8 cellular contexts compared by ENCODE assay signal in genomic region chr1:93681549-93682412, GRCh38. TPM values are rescaled to one million over a fixed set of nuclear protein-coding genes. Genes with fewer than 3 reads are reported as not detected.
A peak's percentile ranks its signal among the peaks of the same experiment; 100 is the strongest.
DNase-seq lines count a peak whose midpoint lies in the region; ATAC-seq and TF ChIP-seq lines count a peak whose summit lies in the region.

Gene BCAR3 (minus strand): TSS chr1:93681837. CDS start chr1:93674930, 6,907 bp downstream.

- intact Hi-C loops in activated CD4-positive, alpha-beta T cell treated with anti-CD3 and anti-CD28 coated beads, Interleukin-2, amount 10 ng/mL, durations not matched to agents 24 days and 14 days (cut with micrococcal nuclease), result loop anchor here (2.0 to 10.0 kb wide), 3 partner anchors 36 to 237 kb away; partner anchors contain the start of gene FNBP1L

- H3K79me2 ChIP-seq in Karpas-422 (ENCODE audit: low read length) (peaks cover 14% of the 10 kb centered on the region; the same call in 1 of the 2 replicates), SU-DHL-6 (ENCODE audit: insufficient read depth, low read length) (no peaks in the 10 kb centered on the region)

- peaks cover 8% of the 10 kb centered on the region for H3K4me1 Mint-ChIP-seq in activated CD4-positive, alpha-beta T cell treated with anti-CD3 and anti-CD28 coated beads, Interleukin-2, amount 10 ng/mL, durations not matched to agents 24 days and 14 days

- peak within 1 kb of the TSS; percentile 65 for H3K27ac ChIP-seq in Karpas-422 (ENCODE audit: low read length)
- no peak within 1 kb of the TSS for H3K27ac ChIP-seq in SU-DHL-6 (ENCODE audit: low read depth, low read length)
- H3K27ac ChIP-seq in thoracic aorta, result peak within 1 kb of the TSS; percentile 83 to 92

- peak within 1 kb of the TSS; percentile 88 for H3K4me2 ChIP-seq in Karpas-422 (ENCODE audit: low read depth, low read length, poor library complexity, severe bottlenecking)
- H3K4me2 ChIP-seq in SU-DHL-6 (ENCODE audit: low read depth, low read length, poor library complexity, severe bottlenecking), result peak within 1 kb of the TSS; percentile 24

- H3K9ac ChIP-seq in Karpas-422 (ENCODE audit: low read length) (peak within 1 kb of the TSS; percentile 74), SU-DHL-6 (ENCODE audit: low read length) (no peak within 1 kb of the TSS), endocrine pancreas (ENCODE audit: control insufficient read depth, insufficient read depth, low read length) (peak within 1 kb of the TSS; percentile 54)

- H3K36me3 ChIP-seq in Karpas-422 (ENCODE audit: insufficient read depth, low read length) (no peaks in the 10 kb centered on the region), SU-DHL-6 (ENCODE audit: low read length) (no peaks in the 10 kb centered on the region), endocrine pancreas (ENCODE audit: control insufficient read depth, insufficient read depth, low read length) (no peaks in the 10 kb centered on the region), thoracic aorta (no peaks in the 10 kb centered on the region)

- no peaks in the 10 kb centered on the region for H3F3A ChIP-seq in SU-DHL-6 (ENCODE audit: insufficient read depth)

- TF ChIP-seq CTCF in SU-DHL-6 (IDR thresholded peaks at IDR 0.05; ENCODE audit: insufficient read depth, low read length, poor library complexity, severe bottlenecking) (no peak), thoracic aorta (IDR thresholded peaks at IDR 0.05) (peak; percentile 37)

- peak; percentile 77 for DNase-seq in activated CD4-positive, alpha-beta T cell treated with anti-CD3 and anti-CD28 coated beads, Interleukin-2, amount 10 ng/mL, durations not matched to agents 24 days and 14 days
- DNase-seq in activated CD4-positive, alpha-beta T cell treated with anti-CD3 and anti-CD28 coated beads, Interleukin-2, amount 50 U/mL, for 1 hour, result no peak
- DNase-seq in Karpas-422 (peak; percentile 96), medulla oblongata (ENCODE audit: extremely low spot score) (peak; percentile 70), thoracic aorta (ENCODE audit: low spot score) (no peak)

- H3K4me3 ChIP-seq in Karpas-422 (ENCODE audit: low read length), result peak within 1 kb of the TSS; percentile 74
- H3K4me3 ChIP-seq in SU-DHL-6 (ENCODE audit: insufficient read depth, low read length, poor library complexity, severe bottlenecking), result peak within 1 kb of the TSS; percentile 29
- H3K4me3 ChIP-seq in endocrine pancreas (ENCODE audit: control insufficient read depth, insufficient read depth, low read length), result peak within 1 kb of the TSS; percentile 76
- H3K4me3 ChIP-seq in thoracic aorta, result peak within 1 kb of the TSS; percentile 89

- H3K9me3 ChIP-seq in Karpas-422 (ENCODE audit: low read length), result no peaks in the 10 kb centered on the region
- no peaks in the 10 kb centered on the region for H3K9me3 ChIP-seq in SU-DHL-6 (ENCODE audit: insufficient read depth, low read length)
- H3K9me3 ChIP-seq in endocrine pancreas (ENCODE audit: control insufficient read depth, low read length), result no peaks in the 10 kb centered on the region
- no peaks in the 10 kb centered on the region for H3K9me3 ChIP-seq in thoracic aorta

- H3K4me3 Mint-ChIP-seq in activated CD4-positive, alpha-beta T cell treated with anti-CD3 and anti-CD28 coated beads, Interleukin-2, amount 10 ng/mL, durations not matched to agents 24 days and 14 days, result peak within 1 kb of the TSS; percentile 84

- H3K4me1 ChIP-seq in Karpas-422 (ENCODE audit: low read length) (peaks cover 73% of the 10 kb centered on the region), endocrine pancreas (ENCODE audit: control insufficient read depth, insufficient read depth, low read length) (no peaks in the 10 kb centered on the region), thoracic aorta (ENCODE audit: control insufficient read depth in 1 of 2, low read depth in 2 of 2) (peaks cover 9 to 17% of the 10 kb centered on the region in 2 donors)

- no peaks in the 10 kb centered on the region for H3K27me3 ChIP-seq in Karpas-422 (ENCODE audit: low read length)
- no peaks in the 10 kb centered on the region; the same call in 1 of the 2 replicates for H3K27me3 ChIP-seq in SU-DHL-6 (ENCODE audit: low read length)
- no peaks in the 10 kb centered on the region for H3K27me3 ChIP-seq in endocrine pancreas (ENCODE audit: control insufficient read depth, insufficient read depth, low read length)
- no peaks in the 10 kb centered on the region for H3K27me3 ChIP-seq in thoracic aorta (replicated peaks; ENCODE audit: insufficient read depth)

- H3K9me2 ChIP-seq in Karpas-422 (replicated peaks; ENCODE audit: insufficient read depth, low read length) (no peaks in the 10 kb centered on the region), SU-DHL-6 (replicated peaks; ENCODE audit: insufficient read depth, low read length) (no peaks in the 10 kb centered on the region)

- peak within 1 kb of the TSS; percentile 43; the same call in 1 of the 2 replicates for H2AFZ ChIP-seq in Karpas-422 (ENCODE audit: low read length)
- no peak within 1 kb of the TSS for H2AFZ ChIP-seq in SU-DHL-6 (ENCODE audit: low read depth, low read length, severe bottlenecking)

- ATAC-seq in GM21723 (IDR thresholded peaks at IDR 0.05; ENCODE audit: unreplicated experiment) (peak; percentile 74), thoracic aorta (ENCODE audit: insufficient number of reproducible peaks, low FRiP score, low read depth) (peak; percentile 42)

- peak within 1 kb of the TSS; percentile 35 for H3K27ac Mint-ChIP-seq in activated CD4-positive, alpha-beta T cell treated with anti-CD3 and anti-CD28 coated beads, Interleukin-2, amount 10 ng/mL, durations not matched to agents 24 days and 14 days

- H4K20me1 ChIP-seq in Karpas-422 (ENCODE audit: insufficient read depth, low read depth, low read length) (peaks cover 21% of the 10 kb centered on the region; the same call in 1 of the 2 replicates), SU-DHL-6 (ENCODE audit: low read depth, low read length) (no peaks in the 10 kb centered on the region)

- H3K36me3 Mint-ChIP-seq in activated CD4-positive, alpha-beta T cell treated with anti-CD3 and anti-CD28 coated beads, Interleukin-2, amount 10 ng/mL, durations not matched to agents 24 days and 14 days (ENCODE audit: low read depth), result peaks cover 4% of the 10 kb centered on the region

- H3K9me3 Mint-ChIP-seq in activated CD4-positive, alpha-beta T cell treated with anti-CD3 and anti-CD28 coated beads, Interleukin-2, amount 10 ng/mL, durations not matched to agents 24 days and 14 days, result no peaks in the 10 kb centered on the region

- H3K27me3 Mint-ChIP-seq in activated CD4-positive, alpha-beta T cell treated with anti-CD3 and anti-CD28 coated beads, Interleukin-2, amount 10 ng/mL, durations not matched to agents 24 days and 14 days, result peaks cover 78% of the 10 kb centered on the region

RNA-seq across cellular contexts. Expression of gene BCAR3, which starts in this region (rescaled TPM):
- 0.45 and 0.61 TPM in 2 replicates for total RNA-seq in activated CD4-positive, alpha-beta T cell treated with anti-CD3 and anti-CD28 coated beads, Interleukin-2, amount 10 ng/mL, durations not matched to agents 24 days and 14 days
- total RNA-seq in Karpas-422 (2014; rRNA removed; shearing (Covaris generic); ENCODE audit: low replicate concordance), result 9.9 and 12.6 TPM in 2 replicates
- total RNA-seq in thoracic aorta, result 10 to 100 TPM; 26.7 to 36.3 TPM

Comparison
In these comparisons a context has a peak if more than half of its experiments do, and no peak if none do; other contexts are left out.
1. Peak in DNase-seq in activated CD4-positive, alpha-beta T cell treated with anti-CD3 and anti-CD28 coated beads, Interleukin-2, amount 10 ng/mL, durations not matched to agents 24 days and 14 days; RNA of the gene not detected or under 1 TPM.
2. DNase-seq: peak in Karpas-422 (single experiment) and medulla oblongata (single experiment); none in activated CD4-positive, alpha-beta T cell treated with anti-CD3 and anti-CD28 coated beads, Interleukin-2, amount 50 U/mL, for 1 hour (single experiment) and thoracic aorta (single experiment).
3. H3K4me3 ChIP-seq: peak in every context shown above with its lines; median percentile 89 in thoracic aorta; 76 in endocrine pancreas; 74 in Karpas-422; 29 in SU-DHL-6.